16 cellular contexts compared by ENCODE assay signal in the genomic region with DNA sequence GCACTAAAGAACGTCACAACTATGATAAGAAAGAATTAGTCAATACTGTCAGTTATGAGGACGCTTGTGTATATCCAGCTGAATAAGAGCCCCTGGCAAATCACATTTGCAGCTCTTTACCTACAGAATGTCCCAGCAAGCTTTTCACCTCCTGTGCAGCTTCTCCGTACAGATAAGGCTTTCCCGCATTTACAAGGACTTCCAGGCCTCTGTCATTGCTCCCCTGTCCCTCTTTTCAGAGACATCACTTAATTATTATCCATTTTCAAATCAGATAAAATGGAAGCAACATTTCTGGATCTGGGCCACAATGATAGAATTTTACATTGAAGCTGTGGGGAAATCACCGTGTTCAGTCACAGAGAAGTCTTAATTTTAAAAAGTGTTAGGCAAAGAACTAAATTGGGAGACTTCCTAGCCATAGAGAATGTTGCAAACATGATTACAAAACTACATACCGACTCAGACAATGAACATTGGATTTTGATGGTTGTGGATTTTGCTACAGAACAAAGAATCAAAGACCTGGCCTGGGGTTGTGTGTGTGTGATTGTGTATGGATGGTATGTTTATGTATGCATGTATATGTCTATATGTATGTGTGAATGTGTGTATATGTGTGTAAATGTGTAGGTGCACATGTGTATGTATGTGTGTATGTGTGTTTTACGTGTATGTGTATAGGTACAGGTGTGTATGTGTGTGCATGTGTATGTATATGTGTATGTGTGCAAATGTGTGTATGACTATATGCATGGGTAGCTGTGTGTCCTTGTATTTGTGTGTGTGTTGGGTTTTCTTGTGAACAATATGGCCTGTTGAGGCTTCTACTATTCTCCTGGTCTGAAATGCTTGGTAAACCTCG. TPM values are rescaled to one million over a fixed set of nuclear protein-coding genes. Genes with fewer than 3 reads are reported as not detected.
DNase-seq lines count a peak whose midpoint lies in the region; ATAC-seq and TF ChIP-seq lines count a peak whose summit lies in the region.
"Had no signal": no experiment of that assay in that cellular context is flagged by ENCODE, and none has a peak within 500 bp of the region (broad histone marks: within the 10 kb centered on the region; RNA-seq: fewer than 3 reads in every experiment).

No MANE protein-coding gene starts in this region.

- H3K4me1 ChIP-seq in PC-9 (replicated peaks; ENCODE audit: insufficient read depth) (peaks cover 29% of the 10 kb centered on the region), fibroblast of lung (ENCODE audit: control insufficient read depth, extremely low read depth, insufficient read depth, low read length) (peaks cover 32% of the 10 kb centered on the region), smooth muscle cell (ENCODE audit: low read depth) (peaks cover 5% of the 10 kb centered on the region)

- 69% methylated on average over 8 of the region's 8 CpGs for WGBS in smooth muscle cell (ENCODE audit: low lambda C conversion rate)

- H3F3A ChIP-seq in PC-9 (ENCODE audit: insufficient read depth, low read depth) (peaks cover 19% of the 10 kb centered on the region), smooth muscle cell (ENCODE audit: low read depth) (peaks cover 4% of the 10 kb centered on the region)

- POLR2A ChIA-PET in PC-9 (lab: Charles Lee; ENCODE audit: unreplicated experiment): interaction anchor here (0.6 kb wide), 1 partner anchor 98 kb away, joined by 6 read pairs; no protein-coding TSS in a partner anchor

- ATAC-seq in GM21367 (IDR thresholded peaks at IDR 0.05; ENCODE audit: unreplicated experiment) (no peak), HG03159 (IDR thresholded peaks at IDR 0.05; ENCODE audit: unreplicated experiment) (no peak)

- TF ChIP-seq CTCF in PC-9 (conservative IDR thresholded peaks at IDR 0.05): no peak
- TF ChIP-seq CTCF in fibroblast of lung (conservative IDR thresholded peaks at IDR 0.05 in 1 of 2, IDR thresholded peaks at IDR 0.05 in 1 of 2; ENCODE audit: low read depth in 1 of 2, low read length in 2 of 2): no peak
- no peak for TF ChIP-seq CTCF in smooth muscle cell (IDR thresholded peaks at IDR 0.05; ENCODE audit: borderline replicate concordance, insufficient read depth, poor library complexity, severe bottlenecking)

- H3K9me2 ChIP-seq in PC-9 (ENCODE audit: insufficient read depth): no peaks in the 10 kb centered on the region

- CTCF ChIA-PET in PC-9 (lab: Charles Lee): interaction anchor here (1.0 kb wide), 1 partner anchor 179 kb away, joined by 3 read pairs; no protein-coding TSS in a partner anchor

- H3K27ac ChIP-seq in PC-9 (peak overlapping the region; percentile 38), fibroblast of lung (ENCODE audit: insufficient read depth, low read length) (peak overlapping the region; percentile 18), smooth muscle cell (ENCODE audit: low read depth) (peak overlapping the region; percentile 65)
- H3K27ac ChIP-seq: pancreas had no signal

- H3K27me3 ChIP-seq in PC-9 (ENCODE audit: insufficient read depth, low read depth): no peaks in the 10 kb centered on the region
- no peaks in the 10 kb centered on the region for H3K27me3 ChIP-seq in fibroblast of lung (ENCODE audit: control insufficient read depth, insufficient read depth, low read length)
- H3K27me3 ChIP-seq in smooth muscle cell (ENCODE audit: low read depth): no peaks in the 10 kb centered on the region
- H3K27me3 ChIP-seq: pancreas had no signal

- H3K36me3 ChIP-seq in PC-9 (ENCODE audit: low read depth): 0 out of 2 replicates have a peak, but pooled peaks cover 5% of the 10 kb centered on the region
- H3K36me3 ChIP-seq in fibroblast of lung (ENCODE audit: control insufficient read depth, insufficient read depth, low read length): peaks cover 2% of the 10 kb centered on the region
- H3K36me3 ChIP-seq in smooth muscle cell (ENCODE audit: low read depth): no peaks in the 10 kb centered on the region
- H3K36me3 ChIP-seq: pancreas had no signal

- H3K9me3 ChIP-seq in PC-9 (ENCODE audit: insufficient read depth, low read depth): no peaks in the 10 kb centered on the region
- H3K9me3 ChIP-seq in fibroblast of lung (ENCODE audit: control insufficient read depth, insufficient read depth, low read depth, low read length): no peaks in the 10 kb centered on the region
- H3K9me3 ChIP-seq in smooth muscle cell (replicated peaks; ENCODE audit: low read depth): no peaks in the 10 kb centered on the region
- H3K9me3 ChIP-seq: pancreas had no signal

- no peak overlapping the region for H3K9ac ChIP-seq in fibroblast of lung (ENCODE audit: insufficient read depth, low read length)
- no peak overlapping the region for H3K9ac ChIP-seq in smooth muscle cell (ENCODE audit: low read depth)

- H3K4me2 ChIP-seq in PC-9 (no peak overlapping the region), fibroblast of lung (ENCODE audit: extremely low read depth, insufficient read depth, low read length) (no peak overlapping the region), smooth muscle cell (peak overlapping the region; percentile 29)

- BruUV-seq in PC-9 (replicated peaks; lab: Mats Ljungman, UMichigan): no TSS peak

- H2AFZ ChIP-seq in PC-9 (no peak overlapping the region), fibroblast of lung (ENCODE audit: low read length) (no peak overlapping the region), smooth muscle cell (ENCODE audit: low read depth) (no peak overlapping the region)

- H3K79me2 ChIP-seq in PC-9 (ENCODE audit: low read depth): no peaks in the 10 kb centered on the region
- peaks cover 40% of the 10 kb centered on the region for H3K79me2 ChIP-seq in fibroblast of lung (ENCODE audit: control insufficient read depth, insufficient read depth, low read length)
- no peaks in the 10 kb centered on the region for H3K79me2 ChIP-seq in smooth muscle cell (ENCODE audit: low read depth)

- H3K4me3 ChIP-seq in PC-9 (no peak overlapping the region), fibroblast of lung (replicated peaks in 1 of 4; ENCODE audit: control extremely low read depth in 1 of 4, insufficient read depth in 1 of 4, low read depth in 3 of 4, low read length in 4 of 4) (no peak overlapping the region), smooth muscle cell (no peak overlapping the region)
- H3K4me3 ChIP-seq: pancreas had no signal

- intact Hi-C loops in PC-9 (cut with micrococcal nuclease; ENCODE audit: unreplicated experiment): loop anchor here (1.0 kb wide), 1 partner anchor 34 kb away; no protein-coding TSS in a partner anchor

- no peaks in the 10 kb centered on the region for H4K20me1 ChIP-seq in PC-9 (ENCODE audit: insufficient read depth)
- no peaks in the 10 kb centered on the region for H4K20me1 ChIP-seq in fibroblast of lung (ENCODE audit: control insufficient read depth, extremely low read depth, insufficient read depth, low read length)
- no peaks in the 10 kb centered on the region for H4K20me1 ChIP-seq in smooth muscle cell (ENCODE audit: low read depth)

- DNase-seq in GF-D8 (lab: John Stamatoyannopoulos, UW): peak; percentile 12
- DNase-seq in PC-9: no peak
- no peak for DNase-seq in fibroblast of lung (ENCODE audit: low read depth in 2 of 2)
- no peak for DNase-seq in smooth muscle cell (lab: John Stamatoyannopoulos, UW; ENCODE audit: unreplicated experiment)
- no peak for DNase-seq in DMS53 (lab: John Stamatoyannopoulos, UW)
- DNase-seq in iPS-NIHi11 (ENCODE audit: low spot score): no peak
- DNase-seq: activated naive CD4-positive, alpha-beta T cell; CD4-positive, alpha-beta T cell; midbrain; NCI-H2029 treated with DMSO at 0.1 percent for 48 hours; NCI-H774; SHP77; stimulated activated CD4-positive, alpha-beta T cell treated with anti-CD3 and anti-CD28 coated beads, Interleukin-2, amount 100 ng/mL, for 24 hours had no signal

RNA-seq across cellular contexts. Expression of a gene that starts 41.5 kb away (rescaled TPM):
- total RNA-seq in PC-9 (2021): 28.2 and 30.7 TPM in 2 replicates
- 15.2 and 60.1 TPM in 2 replicates for total RNA-seq in fibroblast of lung
- 69.8 and 122 TPM in 2 replicates for polyA plus RNA-seq in fibroblast of lung
- polyA plus RNA-seq in fibroblast of lung (2012): 101 and 175 TPM in 2 replicates
- polyA minus RNA-seq in fibroblast of lung (ENCODE audit: low replicate concordance): 75.2 and 302 TPM in 2 replicates
- 4.4 and 13.6 TPM in 2 replicates for total RNA-seq in smooth muscle cell
- polyA plus RNA-seq in smooth muscle cell: 22.5 and 37.3 TPM in 2 replicates
